ENCODE assay signal across 8 cellular contexts in the genomic region with DNA sequence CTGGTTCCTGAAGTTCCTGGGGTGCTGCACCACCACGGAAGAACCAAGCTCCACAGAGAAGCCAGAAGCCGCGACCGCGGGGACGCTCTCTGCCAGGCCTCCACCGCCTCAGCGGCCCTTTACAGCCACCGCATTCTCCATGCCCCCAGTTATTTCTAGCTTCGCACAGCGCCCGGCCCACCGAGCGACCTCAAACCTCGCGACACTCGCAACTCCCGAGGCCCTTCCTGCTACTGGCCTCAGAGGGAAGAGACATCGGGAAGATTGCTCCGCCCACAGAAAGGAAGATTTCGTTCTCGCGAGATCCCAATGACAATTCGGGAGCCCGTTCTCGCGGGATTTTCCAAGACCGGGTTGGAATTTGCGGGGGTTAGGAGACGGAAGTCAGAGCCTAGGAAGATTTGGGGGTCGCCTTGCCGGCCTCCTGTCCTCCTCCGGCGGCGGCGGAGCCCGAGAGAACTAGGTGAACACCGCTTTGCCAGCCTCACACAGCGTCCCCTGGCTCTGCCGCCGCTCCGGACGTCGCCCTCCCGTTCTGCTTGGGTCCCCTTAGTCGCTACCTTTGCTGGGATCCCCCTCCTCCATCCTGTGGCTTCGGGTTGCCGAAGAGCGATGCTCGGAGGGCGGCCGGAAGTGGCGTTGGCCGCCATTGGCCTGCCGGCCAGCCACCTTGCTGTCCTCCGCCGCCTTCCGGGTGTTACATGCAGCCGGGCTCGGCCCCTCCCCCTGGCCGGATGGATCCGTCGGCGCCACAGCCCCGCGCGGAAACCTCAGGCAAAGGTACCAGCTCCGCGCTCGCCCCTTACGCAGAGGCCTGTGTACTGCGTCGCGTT. TPM values are rescaled to one million over a fixed set of nuclear protein-coding genes. Genes with fewer than 3 reads are reported as not detected.
DNase-seq lines count a peak whose midpoint lies in the region; ATAC-seq and TF ChIP-seq lines count a peak whose summit lies in the region.

A gene with protein sequence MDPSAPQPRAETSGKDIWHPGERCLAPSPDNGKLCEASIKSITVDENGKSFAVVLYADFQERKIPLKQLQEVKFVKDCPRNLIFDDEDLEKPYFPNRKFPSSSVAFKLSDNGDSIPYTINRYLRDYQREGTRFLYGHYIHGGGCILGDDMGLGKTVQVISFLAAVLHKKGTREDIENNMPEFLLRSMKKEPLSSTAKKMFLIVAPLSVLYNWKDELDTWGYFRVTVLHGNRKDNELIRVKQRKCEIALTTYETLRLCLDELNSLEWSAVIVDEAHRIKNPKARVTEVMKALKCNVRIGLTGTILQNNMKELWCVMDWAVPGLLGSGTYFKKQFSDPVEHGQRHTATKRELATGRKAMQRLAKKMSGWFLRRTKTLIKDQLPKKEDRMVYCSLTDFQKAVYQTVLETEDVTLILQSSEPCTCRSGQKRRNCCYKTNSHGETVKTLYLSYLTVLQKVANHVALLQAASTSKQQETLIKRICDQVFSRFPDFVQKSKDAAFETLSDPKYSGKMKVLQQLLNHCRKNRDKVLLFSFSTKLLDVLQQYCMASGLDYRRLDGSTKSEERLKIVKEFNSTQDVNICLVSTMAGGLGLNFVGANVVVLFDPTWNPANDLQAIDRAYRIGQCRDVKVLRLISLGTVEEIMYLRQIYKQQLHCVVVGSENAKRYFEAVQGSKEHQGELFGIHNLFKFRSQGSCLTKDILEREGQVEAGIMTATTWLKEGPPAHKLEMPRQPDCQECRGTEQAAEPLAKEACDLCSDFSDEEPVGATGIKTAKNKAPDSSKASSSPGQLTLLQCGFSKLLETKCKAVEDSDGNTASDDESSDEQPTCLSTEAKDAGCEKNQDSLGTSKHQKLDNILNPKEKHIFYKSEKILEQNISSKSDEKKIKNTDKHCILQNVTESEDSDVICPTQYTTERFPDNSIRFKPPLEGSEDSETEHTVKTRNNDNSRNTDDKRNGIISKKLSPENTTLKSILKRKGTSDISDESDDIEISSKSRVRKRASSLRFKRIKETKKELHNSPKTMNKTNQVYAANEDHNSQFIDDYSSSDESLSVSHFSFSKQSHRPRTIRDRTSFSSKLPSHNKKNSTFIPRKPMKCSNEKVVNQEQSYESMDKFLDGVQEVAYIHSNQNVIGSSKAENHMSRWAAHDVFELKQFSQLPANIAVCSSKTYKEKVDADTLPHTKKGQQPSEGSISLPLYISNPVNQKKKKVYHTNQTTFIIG (N-terminal part only) (plus strand): TSS at position 387 of the 833 bp plus-strand sequence. CDS start 348 bp downstream, at position 735.

- peaks cover 8% of the 10 kb centered on the region for H3K36me3 ChIP-seq in lower lobe of right lung

- H3K9me3 Mint-ChIP-seq in activated CD8-positive, alpha-beta T cell treated with anti-CD3 and anti-CD28 coated beads, Interleukin-2, amount 10 ng/mL, durations not matched to agents 7 days and 5 days (ENCODE audit: insufficient read depth), result no peaks in the 10 kb centered on the region

- CTCF ChIA-PET in activated CD8-positive, alpha-beta T cell treated with anti-CD3 and anti-CD28 coated beads, Interleukin-2, amount 10 ng/mL, durations not matched to agents 7 days and 5 days (lab: Charles Lee), result interaction anchor here (0.7 to 2.5 kb wide), 8 partner anchors 8 to 363 kb away, joined by 3 to 8 read pairs (median 3); no protein-coding TSS in a partner anchor

- intact Hi-C loops in lower lobe of right lung (cut with DNase I), result no loop called here

- H3K27ac Mint-ChIP-seq in activated CD8-positive, alpha-beta T cell treated with anti-CD3 and anti-CD28 coated beads, Interleukin-2, amount 10 ng/mL, durations not matched to agents 7 days and 5 days, result no peak within 1 kb of the TSS

- no peaks in the 10 kb centered on the region for H3K27me3 ChIP-seq in lower lobe of right lung (ENCODE audit: low read depth)

- H3K27ac ChIP-seq in lower lobe of right lung, result no peak within 1 kb of the TSS

- peaks cover 49% of the 10 kb centered on the region for H3K36me3 Mint-ChIP-seq in activated CD8-positive, alpha-beta T cell treated with anti-CD3 and anti-CD28 coated beads, Interleukin-2, amount 10 ng/mL, durations not matched to agents 7 days and 5 days (ENCODE audit: low read depth)

- ATAC-seq in GM21381 (IDR thresholded peaks at IDR 0.05; ENCODE audit: unreplicated experiment), result peak; percentile 92
- peak; percentile 84 for ATAC-seq in activated CD8-positive, alpha-beta T cell treated with anti-CD3 and anti-CD28 coated beads, Interleukin-2, amount 10 ng/mL, durations not matched to agents 7 days and 5 days
- peak; percentile 98 to 99 for ATAC-seq in lower lobe of right lung

- H3K4me3 Mint-ChIP-seq in activated CD8-positive, alpha-beta T cell treated with anti-CD3 and anti-CD28 coated beads, Interleukin-2, amount 10 ng/mL, durations not matched to agents 7 days and 5 days, result no peak within 1 kb of the TSS

- H3K27me3 Mint-ChIP-seq in activated CD8-positive, alpha-beta T cell treated with anti-CD3 and anti-CD28 coated beads, Interleukin-2, amount 10 ng/mL, durations not matched to agents 7 days and 5 days (ENCODE audit: low read depth), result no peaks in the 10 kb centered on the region

- H3K9me3 ChIP-seq in lower lobe of right lung, result no peaks in the 10 kb centered on the region

- POLR2A ChIA-PET in activated CD8-positive, alpha-beta T cell treated with anti-CD3 and anti-CD28 coated beads, Interleukin-2, amount 10 ng/mL, durations not matched to agents 7 days and 5 days (lab: Charles Lee), result interaction anchor here (0.7 to 3.1 kb wide), 20 partner anchors 9 to 558 kb away, joined by 3 to 27 read pairs (median 4); partner anchors contain the start of gene FANCC

- peaks cover 26% of the 10 kb centered on the region for H3K4me1 Mint-ChIP-seq in activated CD8-positive, alpha-beta T cell treated with anti-CD3 and anti-CD28 coated beads, Interleukin-2, amount 10 ng/mL, durations not matched to agents 7 days and 5 days (ENCODE audit: low read depth)

- H3K4me1 ChIP-seq in lower lobe of right lung, result peaks cover 10% of the 10 kb centered on the region

- no peak within 1 kb of the TSS for H3K4me3 ChIP-seq in lower lobe of right lung

- DNase-seq in COR-L47 (lab: John Stamatoyannopoulos, UW) (peak; percentile 98), HS-5 (ENCODE audit: low read depth) (peak; percentile 99), NK-92 (lab: John Stamatoyannopoulos, UW; ENCODE audit: unreplicated experiment) (peak; percentile 39), lower lobe of right lung (peak; percentile 97)
- DNase-seq in activated CD8-positive, alpha-beta T cell treated with anti-CD3 and anti-CD28 coated beads, Interleukin-2, amount 10 ng/mL, durations not matched to agents 7 days and 5 days, result peak; percentile 96
- DNase-seq in effector CD4-positive, alpha-beta T cell, result peak; percentile 87
- peak; percentile 82 for DNase-seq in stimulated activated CD8-positive, alpha-beta memory T cell treated with anti-CD3 and anti-CD28 coated beads, Interleukin-12 subunit alpha, Interleukin-12 subunit beta, amount 100 ng/mL, for 24 hours (ENCODE audit: extremely low read depth)

- no peak for TF ChIP-seq CTCF in lower lobe of right lung (IDR thresholded peaks at IDR 0.05)

RNA-seq across cellular contexts. Expression of the gene that starts here (rescaled TPM):
- total RNA-seq in activated CD8-positive, alpha-beta T cell treated with anti-CD3 and anti-CD28 coated beads, Interleukin-2, amount 10 ng/mL, durations not matched to agents 7 days and 5 days, result 10 to 100 TPM; 32.2 to 33.1 TPM
- total RNA-seq in lower lobe of right lung, result 42.8 TPM

Comparison
In these comparisons a context has a peak if more than half of its experiments do, and no peak if none do; other contexts are left out.
1. DNase-seq: peak in every context shown above with its lines; median percentile 99 in HS-5; 98 in COR-L47; 97 in lower lobe of right lung; 96 in activated CD8-positive, alpha-beta T cell treated with anti-CD3 and anti-CD28 coated beads, Interleukin-2, amount 10 ng/mL, durations not matched to agents 7 days and 5 days; 87 in effector CD4-positive, alpha-beta T cell; 82 in stimulated activated CD8-positive, alpha-beta memory T cell treated with anti-CD3 and anti-CD28 coated beads, Interleukin-12 subunit alpha, Interleukin-12 subunit beta, amount 100 ng/mL, for 24 hours; 39 in NK-92.